ENCODE assay signal across 8 cellular contexts in genomic region chr14:102320033-102320660, GRCh38. TPM values are rescaled to one million over a fixed set of nuclear protein-coding genes. Genes with fewer than 3 reads are reported as not detected.
DNase-seq lines count a peak whose midpoint lies in the region; ATAC-seq and TF ChIP-seq lines count a peak whose summit lies in the region.

No MANE protein-coding gene starts in this region.

- peaks cover 33% of the 10 kb centered on the region for H3K4me1 Mint-ChIP-seq in Calu3 (ENCODE audit: low read depth, unreplicated experiment)
- peaks cover 41% of the 10 kb centered on the region for H3K4me1 Mint-ChIP-seq in activated CD4-positive, alpha-beta memory T cell treated with anti-CD3 and anti-CD28 coated beads for 36 hours (ENCODE audit: low read depth)
- H3K4me1 Mint-ChIP-seq in stimulated activated naive CD8-positive, alpha-beta T cell treated with anti-CD3 and anti-CD28 coated beads, Interleukin-15, amount 100 ng/mL, for 72 hours = peaks cover 60% of the 10 kb centered on the region

- H3K4ac ChIP-seq in mesendoderm (ENCODE audit: low read depth, low read length) = peak overlapping the region; percentile 37

- no peak overlapping the region for H2BK120ac ChIP-seq in mesendoderm (ENCODE audit: low read depth, low read length)

- BruUV-seq in Calu3 (replicated peaks; lab: Mats Ljungman, UMichigan) = no TSS peak

- H4K5ac ChIP-seq in mesendoderm (ENCODE audit: low read length) = no peak overlapping the region

- TF ChIP-seq CTCF in Calu3 (IDR thresholded peaks at IDR 0.05; ENCODE audit: unreplicated experiment) = no peak

- H3K27ac Mint-ChIP-seq in Calu3 (ENCODE audit: unreplicated experiment) = peak overlapping the region; percentile 83
- peak overlapping the region; percentile 88 for H3K27ac Mint-ChIP-seq in activated CD4-positive, alpha-beta memory T cell treated with anti-CD3 and anti-CD28 coated beads for 36 hours
- peak overlapping the region; percentile 96 to 98 for H3K27ac Mint-ChIP-seq in stimulated activated naive CD8-positive, alpha-beta T cell treated with anti-CD3 and anti-CD28 coated beads, Interleukin-15, amount 100 ng/mL, for 72 hours

- H3K9ac ChIP-seq in mesendoderm (ENCODE audit: low read length) = peak overlapping the region; percentile 86

- peak overlapping the region; percentile 74 for H3K4me3 Mint-ChIP-seq in Calu3 (ENCODE audit: low read depth, unreplicated experiment)
- peak overlapping the region; percentile 88 for H3K4me3 Mint-ChIP-seq in activated CD4-positive, alpha-beta memory T cell treated with anti-CD3 and anti-CD28 coated beads for 36 hours
- H3K4me3 Mint-ChIP-seq in stimulated activated naive CD8-positive, alpha-beta T cell treated with anti-CD3 and anti-CD28 coated beads, Interleukin-15, amount 100 ng/mL, for 72 hours = peak overlapping the region; percentile 92 to 95

- peaks cover 7% of the 10 kb centered on the region for H3K79me1 ChIP-seq in mesendoderm (ENCODE audit: low read length)

- peak overlapping the region; percentile 30 for H2AK5ac ChIP-seq in mesendoderm (ENCODE audit: low read length)

- H3K36me3 ChIP-seq in mesendoderm (ENCODE audit: control insufficient read depth, insufficient read depth, low read length) = no peaks in the 10 kb centered on the region

- DNase-seq in Calu3 (peak; percentile 23), LoVo (ENCODE audit: low spot score) (peak; percentile 24), mesendoderm (peak; percentile 65), GM19240 (ENCODE audit: insufficient read length, low spot score) (no peak)
- peak; percentile 41 for DNase-seq in activated CD4-positive, alpha-beta memory T cell treated with anti-CD3 and anti-CD28 coated beads for 36 hours
- DNase-seq in effector CD8-positive, alpha-beta T cell (lab: John Stamatoyannopoulos, UW) = peak; percentile 39
- DNase-seq in stimulated activated naive CD8-positive, alpha-beta T cell treated with anti-CD3 and anti-CD28 coated beads, Interleukin-15, amount 100 ng/mL, for 72 hours = peak; percentile 43 to 48

- no peaks in the 10 kb centered on the region for H3K27me3 ChIP-seq in mesendoderm (ENCODE audit: insufficient read depth, low read length, poor library complexity)

- no CpG with 5 or more reads among the region's 30 CpGs for WGBS in mesendoderm (ENCODE audit: extremely low coverage, insufficient coverage, low lambda C conversion rate)

- peaks cover 2% of the 10 kb centered on the region for H3K79me2 ChIP-seq in mesendoderm (ENCODE audit: control insufficient read depth, insufficient read depth, low read length)

- peaks cover 41% of the 10 kb centered on the region for H3K36me3 Mint-ChIP-seq in Calu3 (ENCODE audit: insufficient read depth, unreplicated experiment)
- H3K36me3 Mint-ChIP-seq in activated CD4-positive, alpha-beta memory T cell treated with anti-CD3 and anti-CD28 coated beads for 36 hours = peaks cover 4% of the 10 kb centered on the region

- H4K8ac ChIP-seq in mesendoderm (ENCODE audit: low read depth, low read length) = no peak overlapping the region

- peak; percentile 9 for ATAC-seq in GM21529 (IDR thresholded peaks at IDR 0.05; ENCODE audit: unreplicated experiment)
- peak; percentile 38 for ATAC-seq in stimulated activated naive CD8-positive, alpha-beta T cell treated with anti-CD3 and anti-CD28 coated beads, Interleukin-15, amount 100 ng/mL, for 72 hours

- H2BK15ac ChIP-seq in mesendoderm (replicated peaks; ENCODE audit: low read depth) = no peak overlapping the region

- H3K4me2 ChIP-seq in mesendoderm (ENCODE audit: low read length) = peak overlapping the region; percentile 99

- intact Hi-C loops in Calu3 (cut with micrococcal nuclease; ENCODE audit: unreplicated experiment) = no loop called here
- intact Hi-C loops in activated CD4-positive, alpha-beta memory T cell treated with anti-CD3 and anti-CD28 coated beads for 36 hours (cut with micrococcal nuclease) = no loop called here

- H3K4me1 ChIP-seq in mesendoderm (ENCODE audit: control insufficient read depth, low read depth, low read length) = peaks cover 2% of the 10 kb centered on the region

- peak overlapping the region; percentile 91 for H3K56ac ChIP-seq in mesendoderm (ENCODE audit: low read length)

- POLR2A ChIA-PET in activated CD4-positive, alpha-beta memory T cell treated with anti-CD3 and anti-CD28 coated beads for 36 hours (lab: Charles Lee) = interaction anchor here (0.6 to 3.1 kb wide), 4 partner anchors 15 to 42 kb away, joined by 3 to 16 read pairs (median 4); partner anchors contain the start of genes CINP, MOK and TECPR2

- H3K27me3 Mint-ChIP-seq in Calu3 (ENCODE audit: unreplicated experiment) = no peaks in the 10 kb centered on the region
- H3K27me3 Mint-ChIP-seq in activated CD4-positive, alpha-beta memory T cell treated with anti-CD3 and anti-CD28 coated beads for 36 hours = no peaks in the 10 kb centered on the region
- no peaks in the 10 kb centered on the region for H3K27me3 Mint-ChIP-seq in stimulated activated naive CD8-positive, alpha-beta T cell treated with anti-CD3 and anti-CD28 coated beads, Interleukin-15, amount 100 ng/mL, for 72 hours

- H3K4me3 ChIP-seq in mesendoderm (ENCODE audit: low read length) = peak overlapping the region; percentile 80

- no peak overlapping the region for H3K23ac ChIP-seq in mesendoderm (ENCODE audit: low read length)

- CTCF ChIA-PET in Calu3 (lab: Charles Lee) = no interaction called here
- CTCF ChIA-PET in activated CD4-positive, alpha-beta memory T cell treated with anti-CD3 and anti-CD28 coated beads for 36 hours (lab: Charles Lee) = interaction anchor here (0.7 to 1.6 kb wide), 4 partner anchors 15 to 234 kb away, joined by 3 to 4 read pairs (median 3); partner anchors contain the start of gene MOK

- no peaks in the 10 kb centered on the region for H3K9me3 Mint-ChIP-seq in Calu3 (ENCODE audit: low read depth, unreplicated experiment)
- no peaks in the 10 kb centered on the region for H3K9me3 Mint-ChIP-seq in activated CD4-positive, alpha-beta memory T cell treated with anti-CD3 and anti-CD28 coated beads for 36 hours
- H3K9me3 Mint-ChIP-seq in stimulated activated naive CD8-positive, alpha-beta T cell treated with anti-CD3 and anti-CD28 coated beads, Interleukin-15, amount 100 ng/mL, for 72 hours = no peaks in the 10 kb centered on the region

- no peak overlapping the region for H2BK5ac ChIP-seq in mesendoderm (ENCODE audit: low read length)

- no peak overlapping the region for H3K27ac ChIP-seq in mesendoderm (ENCODE audit: low read depth, low read length)

- H3K18ac ChIP-seq in mesendoderm (ENCODE audit: low read length) = peak overlapping the region; percentile 75

RNA-seq across cellular contexts. Expression of gene ZNF839, which starts 0.6 kb away (rescaled TPM):
- total RNA-seq in Calu3 (2022) = 18.3 and 21.7 TPM in 2 replicates
- 10 to 100 TPM; 15.2 to 16.3 TPM for total RNA-seq in activated CD4-positive, alpha-beta memory T cell treated with anti-CD3 and anti-CD28 coated beads for 36 hours
- polyA plus RNA-seq in mesendoderm (2013, experiment 1 of 2) = 5.3 TPM
- 5.9 TPM for polyA plus RNA-seq in mesendoderm (2013, experiment 2 of 2)

RNA-seq across cellular contexts. Expression of gene MOK, which starts 15.2 kb away (rescaled TPM):
- 89.7 and 107 TPM in 2 replicates for total RNA-seq in Calu3 (2022)
- total RNA-seq in activated CD4-positive, alpha-beta memory T cell treated with anti-CD3 and anti-CD28 coated beads for 36 hours = 1 to 10 TPM; 2.7 TPM
- polyA plus RNA-seq in mesendoderm (2013, experiment 1 of 2) = 3.2 TPM
- 2.7 TPM for polyA plus RNA-seq in mesendoderm (2013, experiment 2 of 2)

RNA-seq across cellular contexts. Expression of gene CINP, which starts 42.5 kb away (rescaled TPM):
- 38.3 and 39.7 TPM in 2 replicates for total RNA-seq in Calu3 (2022)
- 10 to 100 TPM; 50.5 to 51.2 TPM for total RNA-seq in activated CD4-positive, alpha-beta memory T cell treated with anti-CD3 and anti-CD28 coated beads for 36 hours
- polyA plus RNA-seq in mesendoderm (2013, experiment 1 of 2) = 35.2 TPM
- polyA plus RNA-seq in mesendoderm (2013, experiment 2 of 2) = 34.8 TPM

RNA-seq across cellular contexts. Expression of gene TECPR2, which starts 42.6 kb away (rescaled TPM):
- total RNA-seq in Calu3 (2022) = 21.7 and 22.4 TPM in 2 replicates
- total RNA-seq in activated CD4-positive, alpha-beta memory T cell treated with anti-CD3 and anti-CD28 coated beads for 36 hours = 1 to 10 TPM; 6.2 to 7.0 TPM
- 4.2 TPM for polyA plus RNA-seq in mesendoderm (2013, experiment 1 of 2)
- polyA plus RNA-seq in mesendoderm (2013, experiment 2 of 2) = 4.9 TPM

Comparison
In these comparisons a context has a peak if more than half of its experiments do, and no peak if none do; other contexts are left out.
1. RNA of gene MOK, which starts 15.2 kb away (total RNA-seq): 89.7 to 107 TPM in Calu3; 2.7 TPM in activated CD4-positive, alpha-beta memory T cell treated with anti-CD3 and anti-CD28 coated beads for 36 hours; every median in the first group is over 10 times any median in the second.
2. Peak in every context shown above with its lines, with median percentiles within 50 percentile points of each other: H3K27ac Mint-ChIP-seq and H3K4me3 Mint-ChIP-seq.